1 cellular context compared by ENCODE assay signal in the genomic region with DNA sequence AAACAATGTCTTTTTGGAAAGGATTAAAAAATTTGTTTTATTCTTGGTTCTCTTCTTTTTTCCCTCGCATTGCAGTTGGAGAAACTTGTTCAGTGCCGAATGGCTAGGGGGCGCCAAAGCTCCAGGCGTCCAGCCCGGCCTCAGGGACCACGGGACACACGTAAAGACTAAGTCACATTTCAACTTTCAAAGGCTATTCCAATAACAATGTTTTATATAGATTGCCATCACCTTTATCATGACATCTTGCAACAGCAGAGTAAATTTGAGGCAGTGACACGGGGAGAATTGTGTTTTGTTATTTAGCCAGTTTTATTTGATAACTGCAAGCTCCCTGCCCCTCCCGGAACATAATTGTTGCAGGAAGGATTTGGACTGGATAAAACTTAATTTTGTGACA.
TF ChIP-seq lines count a peak whose summit lies in the region.

No MANE protein-coding gene starts in this region.

TF ChIP-seq in GM23338, 12 proteins besides CTCF, POLR2A, EP300 and RAD21 (continued from another document):
- TF ChIP-seq, protein P1, sequence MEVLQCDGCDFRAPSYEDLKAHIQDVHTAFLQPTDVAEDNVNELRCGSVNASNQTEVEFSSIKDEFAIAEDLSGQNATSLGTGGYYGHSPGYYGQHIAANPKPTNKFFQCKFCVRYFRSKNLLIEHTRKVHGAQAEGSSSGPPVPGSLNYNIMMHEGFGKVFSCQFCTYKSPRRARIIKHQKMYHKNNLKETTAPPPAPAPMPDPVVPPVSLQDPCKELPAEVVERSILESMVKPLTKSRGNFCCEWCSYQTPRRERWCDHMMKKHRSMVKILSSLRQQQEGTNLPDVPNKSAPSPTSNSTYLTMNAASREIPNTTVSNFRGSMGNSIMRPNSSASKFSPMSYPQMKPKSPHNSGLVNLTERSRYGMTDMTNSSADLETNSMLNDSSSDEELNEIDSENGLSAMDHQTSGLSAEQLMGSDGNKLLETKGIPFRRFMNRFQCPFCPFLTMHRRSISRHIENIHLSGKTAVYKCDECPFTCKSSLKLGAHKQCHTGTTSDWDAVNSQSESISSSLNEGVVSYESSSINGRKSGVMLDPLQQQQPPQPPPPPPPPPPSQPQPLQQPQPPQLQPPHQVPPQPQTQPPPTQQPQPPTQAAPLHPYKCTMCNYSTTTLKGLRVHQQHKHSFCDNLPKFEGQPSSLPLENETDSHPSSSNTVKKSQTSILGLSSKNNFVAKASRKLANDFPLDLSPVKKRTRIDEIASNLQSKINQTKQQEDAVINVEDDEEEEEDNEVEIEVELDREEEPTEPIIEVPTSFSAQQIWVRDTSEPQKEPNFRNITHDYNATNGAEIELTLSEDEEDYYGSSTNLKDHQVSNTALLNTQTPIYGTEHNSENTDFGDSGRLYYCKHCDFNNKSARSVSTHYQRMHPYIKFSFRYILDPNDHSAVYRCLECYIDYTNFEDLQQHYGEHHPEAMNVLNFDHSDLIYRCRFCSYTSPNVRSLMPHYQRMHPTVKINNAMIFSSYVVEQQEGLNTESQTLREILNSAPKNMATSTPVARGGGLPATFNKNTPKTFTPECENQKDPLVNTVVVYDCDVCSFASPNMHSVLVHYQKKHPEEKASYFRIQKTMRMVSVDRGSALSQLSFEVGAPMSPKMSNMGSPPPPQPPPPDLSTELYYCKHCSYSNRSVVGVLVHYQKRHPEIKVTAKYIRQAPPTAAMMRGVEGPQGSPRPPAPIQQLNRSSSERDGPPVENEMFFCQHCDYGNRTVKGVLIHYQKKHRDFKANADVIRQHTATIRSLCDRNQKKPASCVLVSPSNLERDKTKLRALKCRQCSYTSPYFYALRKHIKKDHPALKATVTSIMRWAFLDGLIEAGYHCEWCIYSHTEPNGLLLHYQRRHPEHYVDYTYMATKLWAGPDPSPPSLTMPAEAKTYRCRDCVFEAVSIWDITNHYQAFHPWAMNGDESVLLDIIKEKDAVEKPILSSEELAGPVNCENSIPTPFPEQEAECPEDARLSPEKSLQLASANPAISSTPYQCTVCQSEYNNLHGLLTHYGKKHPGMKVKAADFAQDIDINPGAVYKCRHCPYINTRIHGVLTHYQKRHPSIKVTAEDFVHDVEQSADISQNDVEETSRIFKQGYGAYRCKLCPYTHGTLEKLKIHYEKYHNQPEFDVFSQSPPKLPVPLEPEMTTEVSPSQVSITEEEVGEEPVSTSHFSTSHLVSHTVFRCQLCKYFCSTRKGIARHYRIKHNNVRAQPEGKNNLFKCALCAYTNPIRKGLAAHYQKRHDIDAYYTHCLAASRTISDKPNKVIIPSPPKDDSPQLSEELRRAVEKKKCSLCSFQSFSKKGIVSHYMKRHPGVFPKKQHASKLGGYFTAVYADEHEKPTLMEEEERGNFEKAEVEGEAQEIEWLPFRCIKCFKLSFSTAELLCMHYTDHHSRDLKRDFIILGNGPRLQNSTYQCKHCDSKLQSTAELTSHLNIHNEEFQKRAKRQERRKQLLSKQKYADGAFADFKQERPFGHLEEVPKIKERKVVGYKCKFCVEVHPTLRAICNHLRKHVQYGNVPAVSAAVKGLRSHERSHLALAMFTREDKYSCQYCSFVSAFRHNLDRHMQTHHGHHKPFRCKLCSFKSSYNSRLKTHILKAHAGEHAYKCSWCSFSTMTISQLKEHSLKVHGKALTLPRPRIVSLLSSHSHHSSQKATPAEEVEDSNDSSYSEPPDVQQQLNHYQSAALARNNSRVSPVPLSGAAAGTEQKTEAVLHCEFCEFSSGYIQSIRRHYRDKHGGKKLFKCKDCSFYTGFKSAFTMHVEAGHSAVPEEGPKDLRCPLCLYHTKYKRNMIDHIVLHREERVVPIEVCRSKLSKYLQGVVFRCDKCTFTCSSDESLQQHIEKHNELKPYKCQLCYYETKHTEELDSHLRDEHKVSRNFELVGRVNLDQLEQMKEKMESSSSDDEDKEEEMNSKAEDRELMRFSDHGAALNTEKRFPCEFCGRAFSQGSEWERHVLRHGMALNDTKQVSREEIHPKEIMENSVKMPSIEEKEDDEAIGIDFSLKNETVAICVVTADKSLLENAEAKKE (CRISPR knock-in tag; IDR thresholded peaks at IDR 0.05) = no peak
- TF ChIP-seq EZH2 (IDR thresholded peaks at IDR 0.05; ENCODE audit: low read depth, unreplicated experiment) (no peak), POLR2AphosphoS5 (IDR thresholded peaks at IDR 0.05; ENCODE audit: low read depth) (no peak), EZH2phosphoT487 (IDR thresholded peaks at IDR 0.05; ENCODE audit: unreplicated experiment) (no peak), CREB1 (CRISPR knock-in tag; IDR thresholded peaks at IDR 0.05; ENCODE audit: low read depth) (no peak), ZNF331 (CRISPR knock-in tag; IDR thresholded peaks at IDR 0.05; ENCODE audit: low read depth) (no peak), JUNB (IDR thresholded peaks at IDR 0.05; ENCODE audit: unreplicated experiment) (no peak)
- TF ChIP-seq, protein P2, sequence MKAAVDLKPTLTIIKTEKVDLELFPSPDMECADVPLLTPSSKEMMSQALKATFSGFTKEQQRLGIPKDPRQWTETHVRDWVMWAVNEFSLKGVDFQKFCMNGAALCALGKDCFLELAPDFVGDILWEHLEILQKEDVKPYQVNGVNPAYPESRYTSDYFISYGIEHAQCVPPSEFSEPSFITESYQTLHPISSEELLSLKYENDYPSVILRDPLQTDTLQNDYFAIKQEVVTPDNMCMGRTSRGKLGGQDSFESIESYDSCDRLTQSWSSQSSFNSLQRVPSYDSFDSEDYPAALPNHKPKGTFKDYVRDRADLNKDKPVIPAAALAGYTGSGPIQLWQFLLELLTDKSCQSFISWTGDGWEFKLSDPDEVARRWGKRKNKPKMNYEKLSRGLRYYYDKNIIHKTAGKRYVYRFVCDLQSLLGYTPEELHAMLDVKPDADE (IDR thresholded peaks at IDR 0.05) = no peak
- TF ChIP-seq, protein P3, sequence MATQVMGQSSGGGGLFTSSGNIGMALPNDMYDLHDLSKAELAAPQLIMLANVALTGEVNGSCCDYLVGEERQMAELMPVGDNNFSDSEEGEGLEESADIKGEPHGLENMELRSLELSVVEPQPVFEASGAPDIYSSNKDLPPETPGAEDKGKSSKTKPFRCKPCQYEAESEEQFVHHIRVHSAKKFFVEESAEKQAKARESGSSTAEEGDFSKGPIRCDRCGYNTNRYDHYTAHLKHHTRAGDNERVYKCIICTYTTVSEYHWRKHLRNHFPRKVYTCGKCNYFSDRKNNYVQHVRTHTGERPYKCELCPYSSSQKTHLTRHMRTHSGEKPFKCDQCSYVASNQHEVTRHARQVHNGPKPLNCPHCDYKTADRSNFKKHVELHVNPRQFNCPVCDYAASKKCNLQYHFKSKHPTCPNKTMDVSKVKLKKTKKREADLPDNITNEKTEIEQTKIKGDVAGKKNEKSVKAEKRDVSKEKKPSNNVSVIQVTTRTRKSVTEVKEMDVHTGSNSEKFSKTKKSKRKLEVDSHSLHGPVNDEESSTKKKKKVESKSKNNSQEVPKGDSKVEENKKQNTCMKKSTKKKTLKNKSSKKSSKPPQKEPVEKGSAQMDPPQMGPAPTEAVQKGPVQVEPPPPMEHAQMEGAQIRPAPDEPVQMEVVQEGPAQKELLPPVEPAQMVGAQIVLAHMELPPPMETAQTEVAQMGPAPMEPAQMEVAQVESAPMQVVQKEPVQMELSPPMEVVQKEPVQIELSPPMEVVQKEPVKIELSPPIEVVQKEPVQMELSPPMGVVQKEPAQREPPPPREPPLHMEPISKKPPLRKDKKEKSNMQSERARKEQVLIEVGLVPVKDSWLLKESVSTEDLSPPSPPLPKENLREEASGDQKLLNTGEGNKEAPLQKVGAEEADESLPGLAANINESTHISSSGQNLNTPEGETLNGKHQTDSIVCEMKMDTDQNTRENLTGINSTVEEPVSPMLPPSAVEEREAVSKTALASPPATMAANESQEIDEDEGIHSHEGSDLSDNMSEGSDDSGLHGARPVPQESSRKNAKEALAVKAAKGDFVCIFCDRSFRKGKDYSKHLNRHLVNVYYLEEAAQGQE (IDR thresholded peaks at IDR 0.05; ENCODE audit: unreplicated experiment) = no peak
